ENCODE assay signal across 23 cellular contexts in genomic region chr3:129613205-129613740, GRCh38. TPM values are rescaled to one million over a fixed set of nuclear protein-coding genes. Genes with fewer than 3 reads are reported as not detected.
DNase-seq lines count a peak whose midpoint lies in the region; ATAC-seq and TF ChIP-seq lines count a peak whose summit lies in the region.
"Had no signal": no experiment of that assay in that cellular context is flagged by ENCODE, and none has a peak within 500 bp of the region (broad histone marks: within the 10 kb centered on the region; RNA-seq: fewer than 3 reads in every experiment).

No MANE protein-coding gene starts in this region.

- TF ChIP-seq CTCF in left ventricle myocardium inferior (IDR thresholded peaks at IDR 0.05; ENCODE audit: borderline replicate concordance) = no peak
- TF ChIP-seq CTCF in osteoblast (IDR thresholded peaks at IDR 0.05; ENCODE audit: extremely low read depth, low read depth, low read length) = no peak
- no peak for TF ChIP-seq CTCF in type B pancreatic cell (conservative IDR thresholded peaks at IDR 0.05)

- H3K27me3 Mint-ChIP-seq in type B pancreatic cell = peaks cover 5% of the 10 kb centered on the region
- H3K27me3 Mint-ChIP-seq: activated naive CD4-positive, alpha-beta T cell treated with anti-CD3 and anti-CD28 coated beads, Interleukin-2, amount 50 U/mL, for 24 hours; activated T-helper 17 cell treated with anti-CD3 and anti-CD28 coated beads, Interleukin-2, amount 50 U/mL, for 72 hours had no signal

- H2AFZ ChIP-seq in osteoblast (ENCODE audit: low read length) = no peak overlapping the region

- no peaks in the 10 kb centered on the region for H4K20me1 ChIP-seq in osteoblast (ENCODE audit: insufficient read depth, low read length)

- H3K4me2 ChIP-seq in osteoblast (ENCODE audit: insufficient read depth, low read length) = no peak overlapping the region

- H3K9me3 ChIP-seq in left ventricle myocardium inferior (replicated peaks) (no peaks in the 10 kb centered on the region), osteoblast (ENCODE audit: low read depth, low read length) (no peaks in the 10 kb centered on the region)
- H3K9me3 ChIP-seq: thyroid gland had no signal

- DNase-seq in Right ventricle myocardium superior (peak; percentile 40), cardiac septum (ENCODE audit: low spot score) (no peak), left ventricle myocardium inferior (peak; percentile 12), osteoblast (ENCODE audit: insufficient read length, low spot score, missing footprints) (peak; percentile 23), KG1 (lab: John Stamatoyannopoulos, UW) (no peak), NCI-H2029 treated with DMSO at 0.1 percent for 48 hours (lab: John Stamatoyannopoulos, UW) (no peak), type B pancreatic cell (ENCODE audit: extremely low spot score, unreplicated experiment) (no peak)
- DNase-seq: activated CD4-positive, alpha-beta memory T cell treated with anti-CD3 and anti-CD28 coated beads for 36 hours; activated CD8-positive, alpha-beta memory T cell treated with anti-CD3 and anti-CD28 coated beads, Interleukin-2, amount 50 U/mL, for 48 hours; AML-193; DMS53; GDM1; naive thymus-derived CD8-positive, alpha-beta T cell; NCI-H1092; NCI-H2029; NCI-H226; NCI-H748 treated with DMSO at 0.1 percent for 48 hours; stimulated activated naive CD4-positive, alpha-beta T cell treated with Interleukin-2 at 50 U/mL for 16 hours; thyroid gland had no signal

- ATAC-seq in Right ventricle myocardium superior (ENCODE audit: poor library complexity) (no peak), HG03139 (IDR thresholded peaks at IDR 0.05; ENCODE audit: unreplicated experiment) (no peak)
- ATAC-seq: activated T-helper 17 cell treated with anti-CD3 and anti-CD28 coated beads, Interleukin-2, amount 50 U/mL, for 72 hours; naive thymus-derived CD8-positive, alpha-beta T cell had no signal

- H3K36me3 Mint-ChIP-seq in type B pancreatic cell = no peaks in the 10 kb centered on the region
- H3K36me3 Mint-ChIP-seq: activated CD4-positive, alpha-beta memory T cell treated with anti-CD3 and anti-CD28 coated beads for 36 hours; activated naive CD4-positive, alpha-beta T cell treated with anti-CD3 and anti-CD28 coated beads, Interleukin-2, amount 50 U/mL, for 24 hours; mesothelial cell of epicardium; naive thymus-derived CD8-positive, alpha-beta T cell had no signal

- H3K4me3 Mint-ChIP-seq in type B pancreatic cell = no peak overlapping the region
- H3K4me3 Mint-ChIP-seq: activated CD4-positive, alpha-beta memory T cell treated with anti-CD3 and anti-CD28 coated beads for 36 hours; activated naive CD4-positive, alpha-beta T cell treated with anti-CD3 and anti-CD28 coated beads, Interleukin-2, amount 50 U/mL, for 24 hours; activated T-helper 17 cell treated with anti-CD3 and anti-CD28 coated beads, Interleukin-2, amount 50 U/mL, for 72 hours; mesothelial cell of epicardium; naive thymus-derived CD8-positive, alpha-beta T cell had no signal

- peak overlapping the region; percentile 97 for H3K27ac ChIP-seq in left ventricle myocardium inferior (replicated peaks)
- H3K27ac ChIP-seq in osteoblast (ENCODE audit: low read depth, low read length) = no peak overlapping the region

- H3K9me3 Mint-ChIP-seq in type B pancreatic cell = no peaks in the 10 kb centered on the region
- H3K9me3 Mint-ChIP-seq: activated CD4-positive, alpha-beta memory T cell treated with anti-CD3 and anti-CD28 coated beads for 36 hours; activated naive CD4-positive, alpha-beta T cell treated with anti-CD3 and anti-CD28 coated beads, Interleukin-2, amount 50 U/mL, for 24 hours; activated T-helper 17 cell treated with anti-CD3 and anti-CD28 coated beads, Interleukin-2, amount 50 U/mL, for 72 hours; mesothelial cell of epicardium; naive thymus-derived CD8-positive, alpha-beta T cell had no signal

- H3K36me3 ChIP-seq in left ventricle myocardium inferior (no peaks in the 10 kb centered on the region), osteoblast (ENCODE audit: insufficient read depth, low read length) (no peaks in the 10 kb centered on the region)
- H3K36me3 ChIP-seq: thyroid gland had no signal

- intact Hi-C loops in Right ventricle myocardium superior (cut with DNase I) (no loop called here), cardiac septum (cut with DNase I) (no loop called here), left ventricle myocardium inferior (cut with micrococcal nuclease) (no loop called here)

- H3K27me3 ChIP-seq in left ventricle myocardium inferior (ENCODE audit: low read depth) (no peaks in the 10 kb centered on the region), osteoblast (ENCODE audit: insufficient read depth, low read length) (no peaks in the 10 kb centered on the region)
- H3K27me3 ChIP-seq: thyroid gland had no signal

- no peak overlapping the region for H3K4me3 ChIP-seq in left ventricle myocardium inferior
- no peak overlapping the region for H3K4me3 ChIP-seq in osteoblast (ENCODE audit: insufficient read depth, low read length)
- H3K4me3 ChIP-seq: thyroid gland had no signal

- peaks cover 14% of the 10 kb centered on the region for H3K4me1 Mint-ChIP-seq in type B pancreatic cell (ENCODE audit: unreplicated experiment)
- H3K4me1 Mint-ChIP-seq: activated T-helper 17 cell treated with anti-CD3 and anti-CD28 coated beads, Interleukin-2, amount 50 U/mL, for 72 hours had no signal

- H3K27ac Mint-ChIP-seq in type B pancreatic cell = no peak overlapping the region
- H3K27ac Mint-ChIP-seq: activated CD4-positive, alpha-beta memory T cell treated with anti-CD3 and anti-CD28 coated beads for 36 hours; activated T-helper 17 cell treated with anti-CD3 and anti-CD28 coated beads, Interleukin-2, amount 50 U/mL, for 72 hours; mesothelial cell of epicardium had no signal

- H3K79me2 ChIP-seq in osteoblast (ENCODE audit: insufficient read depth, low read length) = no peaks in the 10 kb centered on the region

- H3K4me1 ChIP-seq in left ventricle myocardium inferior (peaks cover 98% of the 10 kb centered on the region), osteoblast (ENCODE audit: insufficient read depth, low read length) (peaks cover 49% of the 10 kb centered on the region)

RNA-seq across cellular contexts. Expression of gene PLXND1, which starts 6.8 kb away (rescaled TPM):
- total RNA-seq in Right ventricle myocardium superior = 53.1 TPM
- 54.8 TPM for total RNA-seq in cardiac septum
- 45.5 TPM for total RNA-seq in left ventricle myocardium inferior
- 126 and 134 TPM in 2 replicates for total RNA-seq in osteoblast
- 56.9 and 71.0 TPM in 2 replicates for total RNA-seq in type B pancreatic cell (ENCODE audit: low replicate concordance)

Comparison
In these comparisons a context has a peak if more than half of its experiments do, and no peak if none do; other contexts are left out.
1. DNase-seq: peak in Right ventricle myocardium superior (single experiment), left ventricle myocardium inferior (single experiment) and osteoblast (single experiment); none in cardiac septum (single experiment), KG1 (single experiment), NCI-H2029 treated with DMSO at 0.1 percent for 48 hours (single experiment) and type B pancreatic cell (single experiment).